ENCODE assay signal across 16 cellular contexts in genomic region chr6:109793015-109793414, GRCh38.
DNase-seq lines count a peak whose midpoint lies in the region; ATAC-seq, FAIRE-seq and TF ChIP-seq lines count a peak whose summit lies in the region.
"Had no signal": no experiment of that assay in that cellular context is flagged by ENCODE, and none has a peak within 500 bp of the region (broad histone marks: within the 10 kb centered on the region; RNA-seq: fewer than 3 reads in every experiment).

No MANE protein-coding gene starts in this region.

- H3K27ac Mint-ChIP-seq in HFFc6 = peak overlapping the region; percentile 96
- H3K27ac Mint-ChIP-seq in activated B cell treated with CpG ODN at 0.5 μM for 24 hours = peak overlapping the region; percentile 30
- H3K27ac Mint-ChIP-seq: activated CD8-positive, alpha-beta T cell treated with anti-CD3 and anti-CD28 coated beads, Interleukin-2, amount 10 ng/mL, durations not matched to agents 7 days and 5 days; activated T-helper 1 cell treated with anti-CD3 and anti-CD28 coated beads, Interleukin-12 subunit alpha, Interleukin-12 subunit beta, Interleukin-2, Interleukin-4 antibody, amounts not matched to agents 30 ng/mL and 10 ng/mL and 1 ng/mL, durations not matched to agents 14 hours and 24 hours and 36 hours; effector memory CD8-positive, alpha-beta T cell; neural progenitor cell had no signal

- H3K9me3 ChIP-seq in HepG2 (ENCODE audit: low read length) (no peaks in the 10 kb centered on the region), smooth muscle cell (replicated peaks; ENCODE audit: low read depth) (no peaks in the 10 kb centered on the region)
- H3K9me3 ChIP-seq: BLaER1 had no signal

- H4K20me1 ChIP-seq in HepG2 (ENCODE audit: insufficient read depth, low read length) = no peaks in the 10 kb centered on the region
- no peaks in the 10 kb centered on the region for H4K20me1 ChIP-seq in smooth muscle cell (ENCODE audit: low read depth)
- H4K20me1 ChIP-seq: BLaER1 had no signal

- FAIRE-seq in HepG2 (lab: Jason Lieb, UNC) = no peak

- H3K4me3 Mint-ChIP-seq in HFFc6 = peak overlapping the region; percentile 19; the same call in 1 of the 2 replicates
- no peak overlapping the region for H3K4me3 Mint-ChIP-seq in activated B cell treated with CpG ODN at 0.5 μM for 24 hours
- H3K4me3 Mint-ChIP-seq: activated CD8-positive, alpha-beta T cell treated with anti-CD3 and anti-CD28 coated beads, Interleukin-2, amount 10 ng/mL, durations not matched to agents 7 days and 5 days; activated T-helper 1 cell treated with anti-CD3 and anti-CD28 coated beads, Interleukin-12 subunit alpha, Interleukin-12 subunit beta, Interleukin-2, Interleukin-4 antibody, amounts not matched to agents 30 ng/mL and 10 ng/mL and 1 ng/mL, durations not matched to agents 14 hours and 24 hours and 36 hours; effector memory CD8-positive, alpha-beta T cell; neural progenitor cell had no signal

- in situ Hi-C loops in HepG2 (cut with HindIII; ENCODE audit: extremely low pct_ligation_motif_present, low pct_unique_long_range_greater_than_20kb) = no loop called here

- intact Hi-C loops in activated B cell treated with CpG ODN at 0.5 μM for 24 hours (cut with micrococcal nuclease) (no loop called here), HepG2 (cut with micrococcal nuclease; ENCODE audit: unreplicated experiment) (no loop called here)

- POLR2A ChIA-PET in activated B cell treated with CpG ODN at 0.5 μM for 24 hours (lab: Charles Lee) (no interaction called here), HepG2 (lab: Yijun Ruan, JAX) (no interaction called here)

- TF ChIP-seq CTCF in HFFc6 (IDR thresholded peaks at IDR 0.05) (no peak), activated B cell treated with CpG ODN at 0.5 μM for 24 hours (IDR thresholded peaks at IDR 0.05) (no peak), HepG2 (CRISPR knock-in tag; IDR thresholded peaks at IDR 0.05) (no peak), smooth muscle cell (IDR thresholded peaks at IDR 0.05; ENCODE audit: borderline replicate concordance, insufficient read depth, poor library complexity, severe bottlenecking) (no peak)

- H2AFZ ChIP-seq in HepG2 (ENCODE audit: low read length) = no peak overlapping the region
- no peak overlapping the region for H2AFZ ChIP-seq in smooth muscle cell (ENCODE audit: low read depth)
- H2AFZ ChIP-seq: neural progenitor cell had no signal

- no peaks in the 10 kb centered on the region; a peak in 1 of 5 replicates for H3K36me3 ChIP-seq in HepG2 (replicated peaks in 1 of 2; ENCODE audit: control insufficient read depth in 1 of 2, insufficient read depth in 2 of 2, low read length in 2 of 2)
- H3K36me3 ChIP-seq in smooth muscle cell (ENCODE audit: low read depth) = no peaks in the 10 kb centered on the region
- H3K36me3 ChIP-seq: neural progenitor cell had no signal

- no peak overlapping the region for H3K9ac ChIP-seq in HepG2 (ENCODE audit: insufficient read depth, low read depth, low read length)
- peak overlapping the region; percentile 10 for H3K9ac ChIP-seq in smooth muscle cell (ENCODE audit: low read depth)
- H3K9ac ChIP-seq: BLaER1, neural progenitor cell had no signal

- H3K27ac ChIP-seq in HepG2 (ENCODE audit: extremely low read length, insufficient read depth, low read length) = no peak overlapping the region
- peak overlapping the region; percentile 85 for H3K27ac ChIP-seq in smooth muscle cell (ENCODE audit: low read depth)
- H3K27ac ChIP-seq: BLaER1, neural progenitor cell had no signal

- H3K4me1 ChIP-seq in HepG2 (ENCODE audit: insufficient read depth, low read length) (peaks cover 12% of the 10 kb centered on the region; the same call in 1 of the 2 replicates), smooth muscle cell (ENCODE audit: low read depth) (peaks cover 9% of the 10 kb centered on the region)
- H3K4me1 ChIP-seq: BLaER1, neural progenitor cell had no signal

- peaks cover 95% of the 10 kb centered on the region for H3K4me1 Mint-ChIP-seq in HFFc6 (ENCODE audit: low read depth)
- H3K4me1 Mint-ChIP-seq in activated B cell treated with CpG ODN at 0.5 μM for 24 hours = peaks cover 11% of the 10 kb centered on the region

- DNase-seq in HFFc6 (no peak), activated B cell treated with CpG ODN at 0.5 μM for 24 hours (no peak), HepG2 (ENCODE audit: low spot score) (peak; percentile 50), smooth muscle cell (lab: John Stamatoyannopoulos, UW; ENCODE audit: unreplicated experiment) (no peak), dermis blood vessel endothelial cell (no peak), NCI-H82 (lab: John Stamatoyannopoulos, UW) (no peak)
- no peak for DNase-seq in effector CD4-positive, alpha-beta T cell
- DNase-seq: activated CD8-positive, alpha-beta T cell treated with anti-CD3 and anti-CD28 coated beads, Interleukin-2, amount 10 ng/mL, durations not matched to agents 7 days and 5 days; DND-41; effector memory CD8-positive, alpha-beta T cell; stimulated activated CD4-positive, alpha-beta T cell treated with anti-CD3 and anti-CD28 coated beads, Interleukin-4, amount 100 ng/mL, for 4 hours had no signal

- H3F3A ChIP-seq in smooth muscle cell (ENCODE audit: low read depth) = no peaks in the 10 kb centered on the region

- H3K9me3 Mint-ChIP-seq in HFFc6 (no peaks in the 10 kb centered on the region), activated B cell treated with CpG ODN at 0.5 μM for 24 hours (no peaks in the 10 kb centered on the region)
- H3K9me3 Mint-ChIP-seq: activated T-helper 1 cell treated with anti-CD3 and anti-CD28 coated beads, Interleukin-12 subunit alpha, Interleukin-12 subunit beta, Interleukin-2, Interleukin-4 antibody, amounts not matched to agents 30 ng/mL and 10 ng/mL and 1 ng/mL, durations not matched to agents 14 hours and 24 hours and 36 hours; effector memory CD8-positive, alpha-beta T cell; IgD-negative memory B cell; neural progenitor cell had no signal

- H3K36me3 Mint-ChIP-seq in HFFc6 (ENCODE audit: low read depth) = peaks cover 14% of the 10 kb centered on the region
- H3K36me3 Mint-ChIP-seq in activated B cell treated with CpG ODN at 0.5 μM for 24 hours (ENCODE audit: low read depth) = peaks cover 80% of the 10 kb centered on the region

- no peak for TF ChIP-seq EP300 in HepG2 (IDR thresholded peaks at IDR 0.05; ENCODE audit: low read depth in 2 of 2, low read length in 2 of 2)
- TF ChIP-seq EP300 in HepG2 (CRISPR knock-in tag; IDR thresholded peaks at IDR 0.05; ENCODE audit: borderline replicate concordance) = no peak

- H3K79me2 ChIP-seq in HepG2 (ENCODE audit: insufficient read depth, low read length) (no peaks in the 10 kb centered on the region), smooth muscle cell (ENCODE audit: low read depth) (no peaks in the 10 kb centered on the region)

- H3K27me3 Mint-ChIP-seq in HFFc6 (ENCODE audit: insufficient read depth) (no peaks in the 10 kb centered on the region), activated B cell treated with CpG ODN at 0.5 μM for 24 hours (no peaks in the 10 kb centered on the region)
- H3K27me3 Mint-ChIP-seq: effector memory CD8-positive, alpha-beta T cell; IgD-negative memory B cell had no signal

- ATAC-seq in activated B cell treated with CpG ODN at 0.5 μM for 24 hours (ENCODE audit: low read depth) = no peak
- ATAC-seq in HepG2 = peak; percentile 41
- no peak for ATAC-seq in GM19328 (IDR thresholded peaks at IDR 0.05; ENCODE audit: unreplicated experiment)
- ATAC-seq: activated CD8-positive, alpha-beta T cell treated with anti-CD3 and anti-CD28 coated beads, Interleukin-2, amount 10 ng/mL, durations not matched to agents 7 days and 5 days; effector memory CD8-positive, alpha-beta T cell had no signal

- TF ChIP-seq RAD21 in HepG2 (CRISPR knock-in tag; IDR thresholded peaks at IDR 0.05) = no peak

- WGBS in HepG2 (ENCODE audit: low lambda C conversion rate) = 96% methylated on average over 1 of the region's 1 CpG
- 79% methylated on average over 1 of the region's 1 CpG for WGBS in smooth muscle cell (ENCODE audit: low lambda C conversion rate)

- H3K27me3 ChIP-seq in HepG2 (ENCODE audit: control insufficient read depth in 1 of 2, insufficient read depth in 2 of 2, low read length in 2 of 2) = no peaks in the 10 kb centered on the region
- no peaks in the 10 kb centered on the region for H3K27me3 ChIP-seq in smooth muscle cell (ENCODE audit: low read depth)
- H3K27me3 ChIP-seq: BLaER1, neural progenitor cell had no signal

- H3K4me3 ChIP-seq in HepG2 (replicated peaks in 1 of 3; ENCODE audit: insufficient read depth in 1 of 3, low read depth in 2 of 3, low read length in 3 of 3) = no peak overlapping the region
- H3K4me3 ChIP-seq in smooth muscle cell = no peak overlapping the region
- H3K4me3 ChIP-seq: BLaER1, neural progenitor cell had no signal

- TF ChIP-seq POLR2A in HepG2 (IDR thresholded peaks at IDR 0.05; ENCODE audit: insufficient read depth in 1 of 2, low read depth in 2 of 2, low read length in 2 of 2) = no peak

- CTCF ChIA-PET in activated B cell treated with CpG ODN at 0.5 μM for 24 hours (lab: Charles Lee) (no interaction called here), HepG2 (lab: Yijun Ruan, JAX; ENCODE audit: low intra/inter-chr PET ratio, low total read pairs) (no interaction called here)

- no TSS peak for BruUV-seq in HepG2 (replicated peaks; lab: Mats Ljungman, UMichigan)

- H3K4me2 ChIP-seq in HepG2 (ENCODE audit: low read depth, low read length) (no peak overlapping the region), smooth muscle cell (no peak overlapping the region)
- H3K4me2 ChIP-seq: BLaER1, neural progenitor cell had no signal

TF ChIP-seq in HepG2, 621 proteins besides CTCF, POLR2A, EP300 and RAD21 (continues in another document):
- TF ChIP-seq, protein P1, sequence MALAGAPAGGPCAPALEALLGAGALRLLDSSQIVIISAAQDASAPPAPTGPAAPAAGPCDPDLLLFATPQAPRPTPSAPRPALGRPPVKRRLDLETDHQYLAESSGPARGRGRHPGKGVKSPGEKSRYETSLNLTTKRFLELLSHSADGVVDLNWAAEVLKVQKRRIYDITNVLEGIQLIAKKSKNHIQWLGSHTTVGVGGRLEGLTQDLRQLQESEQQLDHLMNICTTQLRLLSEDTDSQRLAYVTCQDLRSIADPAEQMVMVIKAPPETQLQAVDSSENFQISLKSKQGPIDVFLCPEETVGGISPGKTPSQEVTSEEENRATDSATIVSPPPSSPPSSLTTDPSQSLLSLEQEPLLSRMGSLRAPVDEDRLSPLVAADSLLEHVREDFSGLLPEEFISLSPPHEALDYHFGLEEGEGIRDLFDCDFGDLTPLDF (CRISPR knock-in tag; IDR thresholded peaks at IDR 0.05) = no peak
- TF ChIP-seq THRA (CRISPR knock-in tag; IDR thresholded peaks at IDR 0.05; ENCODE audit: borderline replicate concordance) (no peak), ZSCAN30 (CRISPR knock-in tag; IDR thresholded peaks at IDR 0.05) (no peak)
